Comparison of ENCODE assay signal across 1 cellular context in genomic region chr12:108907861-108908302, GRCh38.
TF ChIP-seq lines count a peak whose summit lies in the region.

No MANE protein-coding gene starts in this region.

TF ChIP-seq in GM23338, 12 proteins besides CTCF, POLR2A, EP300 and RAD21 (continued from another document):
- no peak for TF ChIP-seq EZH2phosphoT487 (IDR thresholded peaks at IDR 0.05; ENCODE audit: unreplicated experiment)
- no peak for TF ChIP-seq CREB1 (CRISPR knock-in tag; IDR thresholded peaks at IDR 0.05; ENCODE audit: low read depth)
- no peak for TF ChIP-seq NANOG (IDR thresholded peaks at IDR 0.05; ENCODE audit: borderline replicate concordance)
- no peak for TF ChIP-seq ETS1 (IDR thresholded peaks at IDR 0.05)
- no peak for TF ChIP-seq STAT1 (IDR thresholded peaks at IDR 0.05; ENCODE audit: unreplicated experiment)
- no peak for TF ChIP-seq POLR2AphosphoS5 (IDR thresholded peaks at IDR 0.05; ENCODE audit: low read depth)
